19 cellular contexts compared by ENCODE assay signal in the genomic region with DNA sequence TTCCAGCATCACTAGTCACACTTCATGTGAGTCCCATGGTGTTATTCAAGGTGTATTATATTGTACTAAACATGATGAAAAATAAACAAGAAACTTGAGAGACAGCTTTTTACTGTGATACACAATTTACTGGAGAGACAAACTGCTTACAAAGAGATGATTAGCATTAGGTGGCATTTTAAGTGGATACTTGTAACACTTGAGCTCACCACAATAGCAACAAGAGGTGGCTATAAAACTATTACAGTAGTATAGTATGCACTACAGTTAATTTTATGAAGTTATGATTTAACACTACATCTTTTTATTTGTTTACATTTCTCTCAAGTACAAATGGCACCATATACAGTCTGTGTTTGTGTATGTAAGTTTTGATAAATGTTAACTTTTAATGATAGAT.
DNase-seq lines count a peak whose midpoint lies in the region; ATAC-seq lines count a peak whose summit lies in the region.
"Had no signal": no experiment of that assay in that cellular context is flagged by ENCODE, and none has a peak within 500 bp of the region (broad histone marks: within the 10 kb centered on the region; RNA-seq: fewer than 3 reads in every experiment).

No MANE protein-coding gene starts in this region.

- no peak overlapping the region for H3K4me3 Mint-ChIP-seq in activated CD4-positive, alpha-beta memory T cell treated with anti-CD3 and anti-CD28 coated beads, Interleukin-2, amount 10 ng/mL, durations not matched to agents 7 days and 5 days
- H3K4me3 Mint-ChIP-seq: HFFc6; T-helper 1 cell treated with Interleukin-12 subunit alpha and Interleukin-12 subunit beta and Interleukin-4 antibody, amounts not matched to agents 30 μg/mL and 1 μg/mL, for 36 hours had no signal

- DNase-seq in NCI-H748 (lab: John Stamatoyannopoulos, UW; ENCODE audit: unreplicated experiment) (peak; percentile 50), NCI-H748 treated with DMSO at 0.1 percent for 48 hours (lab: John Stamatoyannopoulos, UW) (no peak), NCI-H2029 treated with DMSO at 0.1 percent for 48 hours (lab: John Stamatoyannopoulos, UW) (peak; percentile 82), NCI-H774 (lab: John Stamatoyannopoulos, UW) (peak; percentile 2), Right ventricle myocardium superior (no peak)
- no peak for DNase-seq in activated CD4-positive, alpha-beta memory T cell treated with anti-CD3 and anti-CD28 coated beads, Interleukin-2, amount 10 ng/mL, durations not matched to agents 7 days and 5 days
- DNase-seq: 8988T, C1 segment of cervical spinal cord, DMS 273 treated with DMSO at 0.1 percent for 48 hours, GM23248, HFFc6, KBM-7, NCI-H2081, NCI-H526, SHP77 had no signal

- H3K27me3 Mint-ChIP-seq in activated CD4-positive, alpha-beta memory T cell treated with anti-CD3 and anti-CD28 coated beads, Interleukin-2, amount 10 ng/mL, durations not matched to agents 7 days and 5 days: no peaks in the 10 kb centered on the region

- no peaks in the 10 kb centered on the region for H3K36me3 Mint-ChIP-seq in activated CD4-positive, alpha-beta memory T cell treated with anti-CD3 and anti-CD28 coated beads, Interleukin-2, amount 10 ng/mL, durations not matched to agents 7 days and 5 days (ENCODE audit: low read depth)

- POLR2A ChIA-PET in activated CD4-positive, alpha-beta memory T cell treated with anti-CD3 and anti-CD28 coated beads, Interleukin-2, amount 10 ng/mL, durations not matched to agents 7 days and 5 days (lab: Charles Lee): no interaction called here

- no peaks in the 10 kb centered on the region for H3K4me1 Mint-ChIP-seq in activated CD4-positive, alpha-beta memory T cell treated with anti-CD3 and anti-CD28 coated beads, Interleukin-2, amount 10 ng/mL, durations not matched to agents 7 days and 5 days

- CTCF ChIA-PET in activated CD4-positive, alpha-beta memory T cell treated with anti-CD3 and anti-CD28 coated beads, Interleukin-2, amount 10 ng/mL, durations not matched to agents 7 days and 5 days (lab: Charles Lee): no interaction called here

- H3K27ac Mint-ChIP-seq in activated CD4-positive, alpha-beta memory T cell treated with anti-CD3 and anti-CD28 coated beads, Interleukin-2, amount 10 ng/mL, durations not matched to agents 7 days and 5 days: no peak overlapping the region
- H3K27ac Mint-ChIP-seq: HFFc6; T-helper 1 cell treated with Interleukin-12 subunit alpha and Interleukin-12 subunit beta and Interleukin-4 antibody, amounts not matched to agents 30 μg/mL and 1 μg/mL, for 36 hours had no signal

- no peaks in the 10 kb centered on the region for H3K9me3 Mint-ChIP-seq in activated CD4-positive, alpha-beta memory T cell treated with anti-CD3 and anti-CD28 coated beads, Interleukin-2, amount 10 ng/mL, durations not matched to agents 7 days and 5 days

- ATAC-seq in Right ventricle myocardium superior (ENCODE audit: poor library complexity) (no peak), GM21515 (IDR thresholded peaks at IDR 0.05; ENCODE audit: unreplicated experiment) (no peak), GM18907 (IDR thresholded peaks at IDR 0.05; ENCODE audit: unreplicated experiment) (no peak)
- ATAC-seq: SK-N-SH treated with all-trans-retinoic acid at 6 μM for 48 hours had no signal

- intact Hi-C loops in Right ventricle myocardium superior (cut with DNase I): no loop called here

Comparison
In these comparisons a context has a peak if more than half of its experiments do, and no peak if none do; other contexts are left out.
1. DNase-seq: peak in NCI-H748 (single experiment), NCI-H2029 treated with DMSO at 0.1 percent for 48 hours (single experiment) and NCI-H774 (single experiment); none in NCI-H748 treated with DMSO at 0.1 percent for 48 hours (single experiment), Right ventricle myocardium superior (single experiment) and activated CD4-positive, alpha-beta memory T cell treated with anti-CD3 and anti-CD28 coated beads, Interleukin-2, amount 10 ng/mL, durations not matched to agents 7 days and 5 days (single experiment).